ENCODE assay signal across 27 cellular contexts in genomic region chr6:156258981-156259380, GRCh38.
"Had no signal": no experiment of that assay in that cellular context is flagged by ENCODE, and none has a peak within 500 bp of the region (broad histone marks: within the 10 kb centered on the region; RNA-seq: fewer than 3 reads in every experiment).

No MANE protein-coding gene starts in this region.

- H3K4me3 ChIP-seq: stomach, suprapubic skin, testis, thoracic aorta, tibial artery, tibial nerve, transverse colon, upper lobe of left lung, upper lobe of right lung, uterus, vagina had no signal

- H3K4me1 ChIP-seq: stomach, testis, tibial nerve, transverse colon, upper lobe of left lung, upper lobe of right lung, uterus had no signal

- H3K27me3 Mint-ChIP-seq: stimulated activated memory B cell treated with anti-CD40 and anti-IgM and Interleukin-4, amounts not matched to agents 10 μg/mL and 1 μg/mL and 100 μg/mL, for 72 hours; stimulated activated naive B cell treated with anti-CD40 and anti-IgM and Interleukin-4, amounts not matched to agents 10 μg/mL and 1 μg/mL and 100 μg/mL, for 72 hours; stimulated activated naive CD8-positive, alpha-beta T cell treated with anti-CD3 and anti-CD28 coated beads, Interleukin-15, amount 100 ng/mL, for 72 hours; stimulated activated naive CD8-positive, alpha-beta T cell treated with anti-CD3 and anti-CD28 coated beads, Interleukin-15, Interleukin-2, amounts not matched to agents 100 ng/mL and 50 ng/mL, for 24 hours; type B pancreatic cell had no signal

- H3K36me3 Mint-ChIP-seq: stimulated activated effector memory CD8-positive, alpha-beta T cell treated with anti-CD3 and anti-CD28 coated beads, Interleukin-12 subunit alpha, Interleukin-12 subunit beta, amount 100 ng/mL, for 72 hours; stimulated activated memory B cell treated with anti-CD40 and anti-IgM and Interleukin-4, amounts not matched to agents 10 μg/mL and 1 μg/mL and 100 μg/mL, for 72 hours; type B pancreatic cell had no signal

- H3K27me3 ChIP-seq: stomach, suprapubic skin, testis, tibial artery, tibial nerve, transverse colon, upper lobe of left lung, upper lobe of right lung, uterus, vagina had no signal

- H3K4me3 Mint-ChIP-seq: stimulated activated effector memory CD8-positive, alpha-beta T cell treated with anti-CD3 and anti-CD28 coated beads, Interleukin-12 subunit alpha, Interleukin-12 subunit beta, amount 100 ng/mL, for 72 hours; stimulated activated memory B cell treated with anti-CD40 and anti-IgM and Interleukin-4, amounts not matched to agents 10 μg/mL and 1 μg/mL and 100 μg/mL, for 72 hours; stimulated activated naive B cell treated with anti-CD40 and anti-IgM and Interleukin-4, amounts not matched to agents 10 μg/mL and 1 μg/mL and 100 μg/mL, for 72 hours; stimulated activated naive CD8-positive, alpha-beta T cell treated with anti-CD3 and anti-CD28 coated beads, Interleukin-15, amount 100 ng/mL, for 72 hours; stimulated activated naive CD8-positive, alpha-beta T cell treated with anti-CD3 and anti-CD28 coated beads, Interleukin-15, Interleukin-2, amounts not matched to agents 100 ng/mL and 50 ng/mL, for 24 hours; type B pancreatic cell had no signal

- DNase-seq: stimulated activated CD4-positive, alpha-beta T cell treated with anti-CD3 and anti-CD28 coated beads, Interleukin-2, amount 100 ng/mL, for 48 hours; stimulated activated CD4-positive, alpha-beta T cell treated with anti-CD3 and anti-CD28 coated beads, Interleukin-4, amount 100 ng/mL, for 1 hour; stimulated activated CD4-positive, alpha-beta T cell treated with anti-CD3 and anti-CD28 coated beads, Interleukin-4, amount 100 ng/mL, for 24 hours; stimulated activated CD4-positive, alpha-beta T cell treated with anti-CD3 and anti-CD28 coated beads, Interleukin-4, amount 100 ng/mL, for 4 hours; stimulated activated CD8-positive, alpha-beta memory T cell treated with anti-CD3 and anti-CD28 coated beads, Interleukin-4, amount 100 ng/mL, for 48 hours; stimulated activated naive B cell treated with anti-CD40 and anti-IgM and Interleukin-4, amounts not matched to agents 10 μg/mL and 1 μg/mL and 100 μg/mL, for 72 hours; stimulated activated naive CD4-positive, alpha-beta T cell; stimulated activated naive CD4-positive, alpha-beta T cell treated with Interleukin-2 at 50 U/mL for 16 hours; stimulated activated naive CD8-positive, alpha-beta T cell treated with anti-CD3 and anti-CD28 coated beads, Interleukin-15, amount 100 ng/mL, for 72 hours; stimulated activated naive CD8-positive, alpha-beta T cell treated with anti-CD3 and anti-CD28 coated beads, Interleukin-15, Interleukin-2, amounts not matched to agents 100 U/mL and 50 U/mL, for 24 hours; stomach; substantia nigra; testis; tibial artery; transverse colon; trophoblast cell; upper lobe of left lung; upper lobe of right lung; uterus had no signal

- H3K27ac Mint-ChIP-seq: stimulated activated effector memory CD8-positive, alpha-beta T cell treated with anti-CD3 and anti-CD28 coated beads, Interleukin-12 subunit alpha, Interleukin-12 subunit beta, amount 100 ng/mL, for 72 hours; stimulated activated memory B cell treated with anti-CD40 and anti-IgM and Interleukin-4, amounts not matched to agents 10 μg/mL and 1 μg/mL and 100 μg/mL, for 72 hours; stimulated activated naive B cell treated with anti-CD40 and anti-IgM and Interleukin-4, amounts not matched to agents 10 μg/mL and 1 μg/mL and 100 μg/mL, for 72 hours; stimulated activated naive CD8-positive, alpha-beta T cell treated with anti-CD3 and anti-CD28 coated beads, Interleukin-15, Interleukin-2, amounts not matched to agents 100 ng/mL and 50 ng/mL, for 24 hours; type B pancreatic cell had no signal

- H3K9me3 Mint-ChIP-seq: stimulated activated memory B cell treated with anti-CD40 and anti-IgM and Interleukin-4, amounts not matched to agents 10 μg/mL and 1 μg/mL and 100 μg/mL, for 72 hours; stimulated activated naive CD8-positive, alpha-beta T cell treated with anti-CD3 and anti-CD28 coated beads, Interleukin-15, Interleukin-2, amounts not matched to agents 100 ng/mL and 50 ng/mL, for 24 hours; type B pancreatic cell had no signal

- H3K36me3 ChIP-seq: stomach, suprapubic skin, thoracic aorta, tibial artery, tibial nerve, transverse colon, upper lobe of left lung, upper lobe of right lung, uterus, vagina had no signal

- H3K27ac ChIP-seq: stomach, suprapubic skin, testis, thoracic aorta, tibial artery, tibial nerve, transverse colon, upper lobe of left lung, upper lobe of right lung, uterus, vagina had no signal

- ATAC-seq: stimulated activated effector memory CD8-positive, alpha-beta T cell treated with anti-CD3 and anti-CD28 coated beads, Interleukin-12 subunit alpha, Interleukin-12 subunit beta, amount 100 ng/mL, for 72 hours; stimulated activated memory B cell treated with anti-CD40 and anti-IgM and Interleukin-4, amounts not matched to agents 10 μg/mL and 1 μg/mL and 100 μg/mL, for 72 hours; stimulated activated naive B cell treated with anti-CD40 and anti-IgM and Interleukin-4, amounts not matched to agents 10 μg/mL and 1 μg/mL and 100 μg/mL, for 72 hours; stimulated activated naive CD8-positive, alpha-beta T cell treated with anti-CD3 and anti-CD28 coated beads, Interleukin-15, amount 100 ng/mL, for 72 hours; stimulated activated naive CD8-positive, alpha-beta T cell treated with anti-CD3 and anti-CD28 coated beads, Interleukin-15, Interleukin-2, amounts not matched to agents 100 U/mL and 50 U/mL, for 24 hours; upper lobe of right lung had no signal

- H3K4me1 Mint-ChIP-seq: stimulated activated effector memory CD8-positive, alpha-beta T cell treated with anti-CD3 and anti-CD28 coated beads, Interleukin-12 subunit alpha, Interleukin-12 subunit beta, amount 100 ng/mL, for 72 hours; stimulated activated memory B cell treated with anti-CD40 and anti-IgM and Interleukin-4, amounts not matched to agents 10 μg/mL and 1 μg/mL and 100 μg/mL, for 72 hours had no signal

- H3K9me3 ChIP-seq: stomach, suprapubic skin, testis, thoracic aorta, tibial artery, tibial nerve, transverse colon, upper lobe of left lung, upper lobe of right lung, uterus, vagina had no signal
